Comparison of ENCODE assay signal across 17 cellular contexts in genomic region chr3:126672340-126672739, GRCh38. TPM values are rescaled to one million over a fixed set of nuclear protein-coding genes. Genes with fewer than 3 reads are reported as not detected.
DNase-seq lines count a peak whose midpoint lies in the region; ATAC-seq, FAIRE-seq and TF ChIP-seq lines count a peak whose summit lies in the region.
"Had no signal": no experiment of that assay in that cellular context is flagged by ENCODE, and none has a peak within 500 bp of the region (broad histone marks: within the 10 kb centered on the region; RNA-seq: fewer than 3 reads in every experiment).

No MANE protein-coding gene starts in this region.

- H3K4me1 ChIP-seq in OCI-LY3 (ENCODE audit: low read length): peaks cover 20% of the 10 kb centered on the region
- no peaks in the 10 kb centered on the region for H3K4me1 ChIP-seq in kidney (ENCODE audit: control insufficient read depth in 1 of 2, insufficient read depth in 1 of 2, low read depth in 1 of 2, low read length in 2 of 2)

- H3K36me3 ChIP-seq in OCI-LY3 (replicated peaks; ENCODE audit: low read depth, low read length) (peaks cover 2% of the 10 kb centered on the region), kidney (ENCODE audit: control insufficient read depth in 1 of 2, insufficient read depth in 2 of 2, low read length in 2 of 2) (no peaks in the 10 kb centered on the region)
- H3K36me3 ChIP-seq: BLaER1 treated with 17β-estradiol and CSF1 and Interleukin-3, amounts not matched to agents 10 nM and 100 nM had no signal

- TF ChIP-seq CTCF in OCI-LY3 (IDR thresholded peaks at IDR 0.05; ENCODE audit: low read depth, low read length) (no peak), kidney (IDR thresholded peaks at IDR 0.05; ENCODE audit: borderline replicate concordance, extremely low read depth, insufficient read depth) (no peak)

- peak overlapping the region; percentile 78 for H3K27ac ChIP-seq in OCI-LY3 (ENCODE audit: low read length)
- no peak overlapping the region for H3K27ac ChIP-seq in kidney (ENCODE audit: low read depth in 2 of 2, low read length in 2 of 2)
- H3K27ac ChIP-seq: BLaER1 treated with 17β-estradiol and CSF1 and Interleukin-3, amounts not matched to agents 10 nM and 100 nM; HL-60 had no signal

- FAIRE-seq in kidney (lab: Jason Lieb, UNC): no peak
- FAIRE-seq: G401.6, GM12891 had no signal

- H3K27me3 Mint-ChIP-seq in stimulated activated memory B cell treated with anti-CD40 and anti-IgM and Interleukin-4, amounts not matched to agents 10 μg/mL and 1 μg/mL and 100 μg/mL, for 72 hours: peaks cover 13% of the 10 kb centered on the region

- peaks cover 6% of the 10 kb centered on the region for H3K9me3 Mint-ChIP-seq in stimulated activated memory B cell treated with anti-CD40 and anti-IgM and Interleukin-4, amounts not matched to agents 10 μg/mL and 1 μg/mL and 100 μg/mL, for 72 hours

- no peaks in the 10 kb centered on the region for H3K4me1 Mint-ChIP-seq in stimulated activated memory B cell treated with anti-CD40 and anti-IgM and Interleukin-4, amounts not matched to agents 10 μg/mL and 1 μg/mL and 100 μg/mL, for 72 hours

- no peak overlapping the region for H3K4me3 ChIP-seq in OCI-LY3 (ENCODE audit: low read length)
- H3K4me3 ChIP-seq in kidney (ENCODE audit: low read length in 2 of 2): no peak overlapping the region
- H3K4me3 ChIP-seq: BLaER1 treated with 17β-estradiol and CSF1 and Interleukin-3, amounts not matched to agents 10 nM and 100 nM had no signal

- no peak overlapping the region for H3K27ac Mint-ChIP-seq in stimulated activated memory B cell treated with anti-CD40 and anti-IgM and Interleukin-4, amounts not matched to agents 10 μg/mL and 1 μg/mL and 100 μg/mL, for 72 hours
- H3K27ac Mint-ChIP-seq: CD4-positive, CD25-positive, alpha-beta regulatory T cell had no signal

- ATAC-seq in stimulated activated memory B cell treated with anti-CD40 and anti-IgM and Interleukin-4, amounts not matched to agents 10 μg/mL and 1 μg/mL and 100 μg/mL, for 72 hours: peak; percentile 40
- no peak for ATAC-seq in GM21447 (IDR thresholded peaks at IDR 0.05; ENCODE audit: unreplicated experiment)

- H3K4me3 Mint-ChIP-seq in stimulated activated memory B cell treated with anti-CD40 and anti-IgM and Interleukin-4, amounts not matched to agents 10 μg/mL and 1 μg/mL and 100 μg/mL, for 72 hours: no peak overlapping the region
- H3K4me3 Mint-ChIP-seq: CD4-positive, CD25-positive, alpha-beta regulatory T cell had no signal

- no peaks in the 10 kb centered on the region for H3K79me2 ChIP-seq in OCI-LY3 (ENCODE audit: low read length)

- no peak overlapping the region for H3K9ac ChIP-seq in OCI-LY3 (ENCODE audit: low read length)
- no peak overlapping the region for H3K9ac ChIP-seq in kidney (ENCODE audit: low read length in 2 of 2)
- H3K9ac ChIP-seq: BLaER1 treated with 17β-estradiol and CSF1 and Interleukin-3, amounts not matched to agents 10 nM and 100 nM had no signal

- H3K27me3 ChIP-seq in OCI-LY3 (ENCODE audit: low read depth, low read length): peaks cover 8% of the 10 kb centered on the region
- H3K27me3 ChIP-seq: BLaER1 treated with 17β-estradiol and CSF1 and Interleukin-3, amounts not matched to agents 10 nM and 100 nM had no signal

- H3K4me2 ChIP-seq in OCI-LY3 (ENCODE audit: low read length): peak overlapping the region; percentile 73
- H3K4me2 ChIP-seq: BLaER1 treated with 17β-estradiol and CSF1 and Interleukin-3, amounts not matched to agents 10 nM and 100 nM had no signal

- no peak overlapping the region for H2AFZ ChIP-seq in OCI-LY3 (ENCODE audit: low read depth, low read length)

- DNase-seq in D341Med (ENCODE audit: low spot score) (peak; percentile 14), kidney (peak; percentile 56), DMS 273 treated with DMSO at 0.1 percent for 48 hours (lab: John Stamatoyannopoulos, UW) (no peak), NCI-H69 (lab: John Stamatoyannopoulos, UW) (no peak), ureter (ENCODE audit: low spot score) (no peak)
- DNase-seq: ACHN; CD4-positive, CD25-positive, alpha-beta regulatory T cell; DMS153; EL; H7 had no signal

- H4K20me1 ChIP-seq in OCI-LY3 (ENCODE audit: insufficient read depth, low read length): no peaks in the 10 kb centered on the region
- H4K20me1 ChIP-seq: BLaER1 treated with 17β-estradiol and CSF1 and Interleukin-3, amounts not matched to agents 10 nM and 100 nM had no signal

- intact Hi-C loops in kidney (cut with DNase I): no loop called here

- H3K36me3 Mint-ChIP-seq in stimulated activated memory B cell treated with anti-CD40 and anti-IgM and Interleukin-4, amounts not matched to agents 10 μg/mL and 1 μg/mL and 100 μg/mL, for 72 hours: peaks cover 5% of the 10 kb centered on the region
- H3K36me3 Mint-ChIP-seq: CD4-positive, CD25-positive, alpha-beta regulatory T cell had no signal

- peaks cover 12% of the 10 kb centered on the region; the same call in 1 of the 2 replicates for H3K9me3 ChIP-seq in OCI-LY3 (ENCODE audit: insufficient read depth, low read length)
- H3K9me3 ChIP-seq in kidney (ENCODE audit: control insufficient read depth in 1 of 2, low read length in 2 of 2): peaks cover 0 to 2% of the 10 kb centered on the region in 2 donors

RNA-seq across cellular contexts. Expression of gene TXNRD3, which starts 17.4 kb away (rescaled TPM):
- total RNA-seq in kidney (12.1 TPM), ureter (12.3 TPM)
- 10.8 TPM for polyA plus RNA-seq in kidney (ENCODE audit: insufficient read depth, low read depth, low replicate concordance)

RNA-seq across cellular contexts. Expression of gene CHCHD6, which starts 31.7 kb away (rescaled TPM):
- 10.7 TPM for total RNA-seq in kidney
- polyA plus RNA-seq in kidney (ENCODE audit: insufficient read depth, low read depth, low replicate concordance): 35.2 TPM
- 15.9 TPM for total RNA-seq in ureter

Comparison
In these comparisons a context has a peak if more than half of its experiments do, and no peak if none do; other contexts are left out.
1. DNase-seq: peak in D341Med (single experiment) and kidney (single experiment); none in DMS 273 treated with DMSO at 0.1 percent for 48 hours (single experiment), NCI-H69 (single experiment) and ureter (single experiment).